In the genomic region with DNA sequence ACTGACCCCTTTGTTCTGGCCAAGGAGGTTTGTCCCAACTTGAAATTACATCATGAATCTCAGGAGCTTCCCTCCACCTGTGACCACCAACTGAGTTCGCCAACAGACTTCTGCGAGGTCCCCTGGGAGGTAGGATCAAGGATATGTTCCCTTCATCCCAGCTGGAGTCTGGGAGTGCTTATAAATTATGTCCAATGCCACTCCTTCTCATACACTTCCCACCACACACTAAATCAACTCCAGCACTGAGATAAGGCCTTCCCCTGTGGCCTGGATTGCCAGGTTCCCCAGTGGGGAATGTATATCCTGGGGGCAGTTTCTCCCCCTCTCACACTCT, we compare ENCODE assay signal across 20 cellular contexts.
A peak's percentile ranks its signal among the peaks of the same experiment; 100 is the strongest.
DNase-seq lines count a peak whose midpoint lies in the region; TF ChIP-seq lines count a peak whose summit lies in the region.
"Had no signal": no experiment of that assay in that cellular context is flagged by ENCODE, and none has a peak within 500 bp of the region (broad histone marks: within the 10 kb centered on the region; RNA-seq: fewer than 3 reads in every experiment).

No MANE protein-coding gene starts in this region.

- TF ChIP-seq RAD21 in Ishikawa (IDR thresholded peaks at IDR 0.05; ENCODE audit: low read depth), result no peak

- peak; percentile 30 for DNase-seq in activated CD4-positive, alpha-beta T cell treated with anti-CD3 and anti-CD28 coated beads, Interleukin-2, amount 10 ng/mL, durations not matched to agents 24 days and 14 days
- no peak for DNase-seq in activated CD4-positive, alpha-beta T cell treated with anti-CD3 and anti-CD28 coated beads for 1 hour
- DNase-seq in astrocyte of the spinal cord (ENCODE audit: low read depth, low spot score) (peak; percentile 13), type B pancreatic cell (ENCODE audit: extremely low spot score, unreplicated experiment) (no peak), DMS153 treated with DMSO at 0.1 percent for 48 hours (lab: John Stamatoyannopoulos, UW; ENCODE audit: unreplicated experiment) (no peak), HK-2 (ENCODE audit: unreplicated experiment) (no peak), tibial artery (no peak)
- DNase-seq: DMS 273 treated with DMSO at 0.1 percent for 48 hours, HFFc6, NCI-H1417 treated with DMSO at 0.1 percent for 48 hours, NCI-H2081, NCI-H2227 treated with DMSO at 0.1 percent for 48 hours, NCI-H526 treated with DMSO at 0.1 percent for 48 hours, T-helper 2 cell had no signal

- in situ Hi-C loops in astrocyte of the spinal cord (cut with HindIII; ENCODE audit: low sequenced_read_pairs), result no loop called here

- intact Hi-C loops in activated CD4-positive, alpha-beta T cell treated with anti-CD3 and anti-CD28 coated beads, Interleukin-2, amount 10 ng/mL, durations not matched to agents 24 days and 14 days (cut with micrococcal nuclease), result no loop called here
- intact Hi-C loops in tibial artery (cut with DNase I; ENCODE audit: low total_unique reads), result no loop called here

- no peaks in the 10 kb centered on the region for H3K36me3 Mint-ChIP-seq in activated CD4-positive, alpha-beta T cell treated with anti-CD3 and anti-CD28 coated beads, Interleukin-2, amount 10 ng/mL, durations not matched to agents 24 days and 14 days (ENCODE audit: low read depth)
- peaks cover 5% of the 10 kb centered on the region for H3K36me3 Mint-ChIP-seq in type B pancreatic cell
- H3K36me3 Mint-ChIP-seq: CD14-positive monocyte had no signal

- H3K4me1 Mint-ChIP-seq in activated CD4-positive, alpha-beta T cell treated with anti-CD3 and anti-CD28 coated beads, Interleukin-2, amount 10 ng/mL, durations not matched to agents 24 days and 14 days, result no peaks in the 10 kb centered on the region
- H3K4me1 Mint-ChIP-seq in type B pancreatic cell (ENCODE audit: unreplicated experiment), result peaks cover 19% of the 10 kb centered on the region
- H3K4me1 Mint-ChIP-seq: CD14-positive monocyte had no signal

- no peak overlapping the region for H3K4me3 Mint-ChIP-seq in activated CD4-positive, alpha-beta T cell treated with anti-CD3 and anti-CD28 coated beads, Interleukin-2, amount 10 ng/mL, durations not matched to agents 24 days and 14 days
- no peak overlapping the region for H3K4me3 Mint-ChIP-seq in type B pancreatic cell
- H3K4me3 Mint-ChIP-seq: CD14-positive monocyte, HFFc6 had no signal

- H3K9me3 ChIP-seq in tibial artery, result peaks cover 0 to 11% (median 0%) of the 10 kb centered on the region in 3 donors

- no peaks in the 10 kb centered on the region for H3K9me3 Mint-ChIP-seq in activated CD4-positive, alpha-beta T cell treated with anti-CD3 and anti-CD28 coated beads, Interleukin-2, amount 10 ng/mL, durations not matched to agents 24 days and 14 days
- H3K9me3 Mint-ChIP-seq in type B pancreatic cell, result no peaks in the 10 kb centered on the region

- H3K27ac ChIP-seq in tibial artery, result no peak overlapping the region
- H3K27ac ChIP-seq: HL-60, RWPE1, SJCRH30 had no signal

- no peaks in the 10 kb centered on the region for H3K36me3 ChIP-seq in tibial artery
- H3K36me3 ChIP-seq: SJCRH30 had no signal

- H3K27me3 ChIP-seq in tibial artery, result no peaks in the 10 kb centered on the region
- H3K27me3 ChIP-seq: SJCRH30 had no signal

- no peaks in the 10 kb centered on the region for H3K27me3 Mint-ChIP-seq in activated CD4-positive, alpha-beta T cell treated with anti-CD3 and anti-CD28 coated beads, Interleukin-2, amount 10 ng/mL, durations not matched to agents 24 days and 14 days
- H3K27me3 Mint-ChIP-seq in type B pancreatic cell, result no peaks in the 10 kb centered on the region

- peak; percentile 55; the same call in 1 of the 2 replicates for TF ChIP-seq EP300 in Ishikawa (IDR thresholded peaks at IDR 0.05; ENCODE audit: borderline replicate concordance)

- TF ChIP-seq CTCF in astrocyte of the spinal cord (IDR thresholded peaks at IDR 0.05; ENCODE audit: low read depth, low read length) (no peak), type B pancreatic cell (conservative IDR thresholded peaks at IDR 0.05) (no peak), tibial artery (IDR thresholded peaks at IDR 0.05) (no peak)

- no peaks in the 10 kb centered on the region for H3K4me1 ChIP-seq in tibial artery
- H3K4me1 ChIP-seq: SJCRH30 had no signal

- H3K4me3 ChIP-seq in astrocyte of the spinal cord (ENCODE audit: low read depth, low read length) (no peak overlapping the region), tibial artery (no peak overlapping the region)
- H3K4me3 ChIP-seq: GM23248, SJCRH30 had no signal

- H3K27ac Mint-ChIP-seq in activated CD4-positive, alpha-beta T cell treated with anti-CD3 and anti-CD28 coated beads, Interleukin-2, amount 10 ng/mL, durations not matched to agents 24 days and 14 days, result no peak overlapping the region
- peak overlapping the region; percentile 54 for H3K27ac Mint-ChIP-seq in type B pancreatic cell
- H3K27ac Mint-ChIP-seq: HFFc6 had no signal

TF ChIP-seq in Ishikawa, 13 proteins besides CTCF, POLR2A, EP300 and RAD21:
- TF ChIP-seq, protein P1, sequence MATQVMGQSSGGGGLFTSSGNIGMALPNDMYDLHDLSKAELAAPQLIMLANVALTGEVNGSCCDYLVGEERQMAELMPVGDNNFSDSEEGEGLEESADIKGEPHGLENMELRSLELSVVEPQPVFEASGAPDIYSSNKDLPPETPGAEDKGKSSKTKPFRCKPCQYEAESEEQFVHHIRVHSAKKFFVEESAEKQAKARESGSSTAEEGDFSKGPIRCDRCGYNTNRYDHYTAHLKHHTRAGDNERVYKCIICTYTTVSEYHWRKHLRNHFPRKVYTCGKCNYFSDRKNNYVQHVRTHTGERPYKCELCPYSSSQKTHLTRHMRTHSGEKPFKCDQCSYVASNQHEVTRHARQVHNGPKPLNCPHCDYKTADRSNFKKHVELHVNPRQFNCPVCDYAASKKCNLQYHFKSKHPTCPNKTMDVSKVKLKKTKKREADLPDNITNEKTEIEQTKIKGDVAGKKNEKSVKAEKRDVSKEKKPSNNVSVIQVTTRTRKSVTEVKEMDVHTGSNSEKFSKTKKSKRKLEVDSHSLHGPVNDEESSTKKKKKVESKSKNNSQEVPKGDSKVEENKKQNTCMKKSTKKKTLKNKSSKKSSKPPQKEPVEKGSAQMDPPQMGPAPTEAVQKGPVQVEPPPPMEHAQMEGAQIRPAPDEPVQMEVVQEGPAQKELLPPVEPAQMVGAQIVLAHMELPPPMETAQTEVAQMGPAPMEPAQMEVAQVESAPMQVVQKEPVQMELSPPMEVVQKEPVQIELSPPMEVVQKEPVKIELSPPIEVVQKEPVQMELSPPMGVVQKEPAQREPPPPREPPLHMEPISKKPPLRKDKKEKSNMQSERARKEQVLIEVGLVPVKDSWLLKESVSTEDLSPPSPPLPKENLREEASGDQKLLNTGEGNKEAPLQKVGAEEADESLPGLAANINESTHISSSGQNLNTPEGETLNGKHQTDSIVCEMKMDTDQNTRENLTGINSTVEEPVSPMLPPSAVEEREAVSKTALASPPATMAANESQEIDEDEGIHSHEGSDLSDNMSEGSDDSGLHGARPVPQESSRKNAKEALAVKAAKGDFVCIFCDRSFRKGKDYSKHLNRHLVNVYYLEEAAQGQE (IDR thresholded peaks at IDR 0.05; ENCODE audit: low read depth), result no peak
- TF ChIP-seq TAF1 (IDR thresholded peaks at IDR 0.05; ENCODE audit: low read depth), result no peak
- TF ChIP-seq, protein P2, sequence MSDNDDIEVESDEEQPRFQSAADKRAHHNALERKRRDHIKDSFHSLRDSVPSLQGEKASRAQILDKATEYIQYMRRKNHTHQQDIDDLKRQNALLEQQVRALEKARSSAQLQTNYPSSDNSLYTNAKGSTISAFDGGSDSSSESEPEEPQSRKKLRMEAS (IDR thresholded peaks at IDR 0.05), result no peak
- no peak for TF ChIP-seq CREB1 (IDR thresholded peaks at IDR 0.05; ENCODE audit: low read depth)
- TF ChIP-seq TCF12 (IDR thresholded peaks at IDR 0.05; ENCODE audit: low read depth), result 0 out of 2 replicates have a peak, but pooled peaks have one; percentile 45
- TF ChIP-seq CEBPB (IDR thresholded peaks at IDR 0.05), result no peak
- TF ChIP-seq, protein P3, sequence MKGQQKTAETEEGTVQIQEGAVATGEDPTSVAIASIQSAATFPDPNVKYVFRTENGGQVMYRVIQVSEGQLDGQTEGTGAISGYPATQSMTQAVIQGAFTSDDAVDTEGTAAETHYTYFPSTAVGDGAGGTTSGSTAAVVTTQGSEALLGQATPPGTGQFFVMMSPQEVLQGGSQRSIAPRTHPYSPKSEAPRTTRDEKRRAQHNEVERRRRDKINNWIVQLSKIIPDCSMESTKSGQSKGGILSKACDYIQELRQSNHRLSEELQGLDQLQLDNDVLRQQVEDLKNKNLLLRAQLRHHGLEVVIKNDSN (IDR thresholded peaks at IDR 0.05), result no peak

Comparison
In these comparisons a context has a peak if more than half of its experiments do, and no peak if none do; other contexts are left out.
1. DNase-seq: peak in activated CD4-positive, alpha-beta T cell treated with anti-CD3 and anti-CD28 coated beads, Interleukin-2, amount 10 ng/mL, durations not matched to agents 24 days and 14 days (single experiment) and astrocyte of the spinal cord (single experiment); none in activated CD4-positive, alpha-beta T cell treated with anti-CD3 and anti-CD28 coated beads for 1 hour (single experiment), type B pancreatic cell (single experiment), DMS153 treated with DMSO at 0.1 percent for 48 hours (single experiment), HK-2 (single experiment) and tibial artery (0 of 2).